In the genomic region with DNA sequence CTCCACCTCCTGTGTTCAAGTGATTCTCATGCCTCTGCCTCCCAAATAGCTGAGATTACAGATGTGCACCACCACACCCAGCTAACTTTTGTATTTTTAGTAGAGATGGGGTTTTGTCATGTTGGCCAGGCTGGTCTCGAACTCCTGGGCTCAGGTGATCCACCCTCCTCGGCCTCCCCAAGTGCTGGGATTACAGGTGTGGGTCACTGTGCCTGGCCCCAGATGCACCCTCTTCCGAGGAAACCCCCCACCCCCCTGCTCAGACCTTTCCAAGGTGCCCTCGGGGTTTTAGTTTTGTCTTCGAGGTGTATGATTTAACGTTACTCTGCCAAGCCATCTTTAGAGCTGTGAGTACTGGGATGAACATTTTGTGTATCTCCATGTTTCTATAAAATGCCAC, we compare ENCODE assay signal across 7 cellular contexts.
DNase-seq lines count a peak whose midpoint lies in the region; ATAC-seq and TF ChIP-seq lines count a peak whose summit lies in the region.
"Not testable (repeated sequence)": the region's sequence is repeated elsewhere in the genome, so short reads cannot be mapped to it uniquely, and the experiment has no call there.

No MANE protein-coding gene starts in this region.

- not testable (repeated sequence) for H3K27me3 Mint-ChIP-seq in activated CD4-positive, alpha-beta T cell treated with anti-CD3 and anti-CD28 coated beads, Interleukin-2, amount 10 ng/mL, durations not matched to agents 24 days and 14 days; activated naive CD8-positive, alpha-beta T cell treated with anti-CD3 and anti-CD28 coated beads for 36 hours; effector memory CD8-positive, alpha-beta T cell; stimulated activated naive CD8-positive, alpha-beta T cell treated with anti-CD3 and anti-CD28 coated beads, Interleukin-15, amount 100 ng/mL, for 72 hours

- H3K9ac ChIP-seq in IMR-90 (ENCODE audit: low read depth, low read length): not testable (repeated sequence)

- not testable (repeated sequence) for ATAC-seq in IMR-90 (ENCODE audit: low read depth); effector memory CD8-positive, alpha-beta T cell (replicated peaks); right lobe of liver; stimulated activated naive CD8-positive, alpha-beta T cell treated with anti-CD3 and anti-CD28 coated beads, Interleukin-15, amount 100 ng/mL, for 72 hours

- peaks cover 18 to 66% of the 10 kb centered on the region in 2 experiments for H3K79me1 ChIP-seq in IMR-90 (ENCODE audit: low read depth in 1 of 2, low read length in 2 of 2)

- not testable (repeated sequence) for H3K36me3 Mint-ChIP-seq in activated CD4-positive, alpha-beta T cell treated with anti-CD3 and anti-CD28 coated beads, Interleukin-2, amount 10 ng/mL, durations not matched to agents 24 days and 14 days (ENCODE audit: low read depth); activated naive CD8-positive, alpha-beta T cell treated with anti-CD3 and anti-CD28 coated beads for 36 hours
- H3K36me3 Mint-ChIP-seq in effector memory CD8-positive, alpha-beta T cell (ENCODE audit: insufficient read depth): peaks cover 29% of the 10 kb centered on the region

- H2AFZ ChIP-seq in IMR-90 (replicated peaks; ENCODE audit: low read length, poor library complexity); osteoblast (ENCODE audit: low read length): not testable (repeated sequence)

- not testable (repeated sequence) for DNase-seq in IMR-90; activated CD4-positive, alpha-beta T cell treated with anti-CD3 and anti-CD28 coated beads, Interleukin-2, amount 10 ng/mL, durations not matched to agents 24 days and 14 days; activated naive CD8-positive, alpha-beta T cell treated with anti-CD3 and anti-CD28 coated beads for 36 hours; effector memory CD8-positive, alpha-beta T cell; osteoblast (ENCODE audit: insufficient read length, low spot score, missing footprints); stimulated activated naive CD8-positive, alpha-beta T cell treated with anti-CD3 and anti-CD28 coated beads, Interleukin-15, amount 100 ng/mL, for 72 hours
- peak in 1 of 3 donors; percentile 41 for DNase-seq in right lobe of liver

- no CpG with 5 or more reads among the region's 6 CpGs for WGBS in IMR-90 (ENCODE audit: extremely low coverage in 2 of 2, insufficient read length in 1 of 2), 2 experiments
- WGBS in right lobe of liver (ENCODE audit: insufficient coverage, low coverage, low lambda C conversion rate, missing lambda C conversion rate): 100% methylated on average over 2 of the region's 6 CpGs

- not testable (repeated sequence) for BruUV-seq in IMR-90 (replicated peaks; lab: Mats Ljungman, UMichigan)

- not testable (repeated sequence) for H3K27me3 ChIP-seq in IMR-90 (ENCODE audit: control insufficient read depth, insufficient read depth, low read length); right lobe of liver; osteoblast (ENCODE audit: insufficient read depth, low read length)

- not testable (repeated sequence) for TF ChIP-seq RAD21 in IMR-90 (IDR thresholded peaks at IDR 0.05; ENCODE audit: low read length)

- H3K9me3 ChIP-seq in IMR-90 (ENCODE audit: control insufficient read depth, insufficient read depth, low read length); right lobe of liver; osteoblast (ENCODE audit: low read depth, low read length): not testable (repeated sequence)

- H2BK15ac ChIP-seq in IMR-90 (ENCODE audit: low read depth, low read length): not testable (repeated sequence)

- not testable (repeated sequence) for H3K4me3 Mint-ChIP-seq in activated CD4-positive, alpha-beta T cell treated with anti-CD3 and anti-CD28 coated beads, Interleukin-2, amount 10 ng/mL, durations not matched to agents 24 days and 14 days; activated naive CD8-positive, alpha-beta T cell treated with anti-CD3 and anti-CD28 coated beads for 36 hours
- H3K4me3 Mint-ChIP-seq in effector memory CD8-positive, alpha-beta T cell: peak overlapping the region; percentile 61 to 78
- H3K4me3 Mint-ChIP-seq in stimulated activated naive CD8-positive, alpha-beta T cell treated with anti-CD3 and anti-CD28 coated beads, Interleukin-15, amount 100 ng/mL, for 72 hours: peak overlapping the region; percentile 4 to 6

- peaks cover 18% of the 10 kb centered on the region for H3K79me2 ChIP-seq in osteoblast (ENCODE audit: insufficient read depth, low read length)

- not testable (repeated sequence) for H3K4me2 ChIP-seq in IMR-90 (ENCODE audit: low read depth, low read length); osteoblast (ENCODE audit: insufficient read depth, low read length)

- 0 out of 2 replicates have a peak overlapping the region, but pooled peaks have one; percentile 81 for H3K23ac ChIP-seq in IMR-90 (ENCODE audit: low read depth, low read length)

- H4K8ac ChIP-seq in IMR-90 (ENCODE audit: low read depth in 2 of 2, low read length in 2 of 2): peak overlapping the region in 1 of 2 experiments; percentile 11; a peak in 1 of 4 replicates

- not testable (repeated sequence) for H3K4me3 ChIP-seq in IMR-90 (ENCODE audit: insufficient read depth, low read depth, low read length); right lobe of liver; osteoblast (ENCODE audit: insufficient read depth, low read length)

- not testable (repeated sequence) for H3K14ac ChIP-seq in IMR-90 (replicated peaks; ENCODE audit: low read depth, low read length)

- not testable (repeated sequence) for TF ChIP-seq CTCF in IMR-90 (conservative IDR thresholded peaks at IDR 0.05; ENCODE audit: low read depth, low read length); right lobe of liver (IDR thresholded peaks at IDR 0.05); osteoblast (IDR thresholded peaks at IDR 0.05; ENCODE audit: extremely low read depth, low read depth, low read length)

- H3K56ac ChIP-seq in IMR-90 (ENCODE audit: extremely low read depth, insufficient read depth, low read length): not testable (repeated sequence)

- peak overlapping the region; percentile 90 for H3K4ac ChIP-seq in IMR-90 (ENCODE audit: low read depth, low read length)

- H4K20me1 ChIP-seq in IMR-90 (ENCODE audit: insufficient read depth, low read length); osteoblast (ENCODE audit: insufficient read depth, low read length): not testable (repeated sequence)

- in situ Hi-C loops in IMR-90 (cut with MboI; ENCODE audit: low sequenced_read_pairs): not testable (repeated sequence)

- H4K5ac ChIP-seq in IMR-90 (ENCODE audit: low read depth, low read length): not testable (repeated sequence)

- not testable (repeated sequence) for H4K91ac ChIP-seq in IMR-90 (ENCODE audit: insufficient read depth, low read depth, low read length)

- H3K36me3 ChIP-seq in IMR-90 (ENCODE audit: control insufficient read depth, insufficient read depth, low read length); right lobe of liver; osteoblast (ENCODE audit: insufficient read depth, low read length): not testable (repeated sequence)

- POLR2A ChIA-PET in IMR-90 (lab: Charles Lee; ENCODE audit: unreplicated experiment): interaction anchor here (1.1 kb wide), 1 partner anchor 11 kb away, joined by 4 read pairs; no protein-coding TSS in a partner anchor

- CTCF ChIA-PET in IMR-90 (lab: Yijun Ruan, JAX): interaction anchor here (0.9 kb wide), 1 partner anchor 57 kb away, joined by 3 read pairs; no protein-coding TSS in a partner anchor

- 0 out of 2 replicates have a peak overlapping the region, but pooled peaks have one; percentile 80 for H2BK20ac ChIP-seq in IMR-90 (ENCODE audit: low read depth, low read length)

- H3K9me3 Mint-ChIP-seq in activated CD4-positive, alpha-beta T cell treated with anti-CD3 and anti-CD28 coated beads, Interleukin-2, amount 10 ng/mL, durations not matched to agents 24 days and 14 days; activated naive CD8-positive, alpha-beta T cell treated with anti-CD3 and anti-CD28 coated beads for 36 hours; effector memory CD8-positive, alpha-beta T cell; stimulated activated naive CD8-positive, alpha-beta T cell treated with anti-CD3 and anti-CD28 coated beads, Interleukin-15, amount 100 ng/mL, for 72 hours: not testable (repeated sequence)

- not testable (repeated sequence) for H2BK5ac ChIP-seq in IMR-90 (ENCODE audit: low read depth, low read length, poor library complexity, severe bottlenecking)

- H3K4me1 ChIP-seq in IMR-90 (ENCODE audit: control insufficient read depth, insufficient read depth, low read length) (peaks cover 16% of the 10 kb centered on the region), right lobe of liver (peaks cover 0 to 18% (median 1%) of the 10 kb centered on the region in 4 donors), osteoblast (ENCODE audit: insufficient read depth, low read length) (peaks cover 27% of the 10 kb centered on the region)

- not testable (repeated sequence) for H3K27ac ChIP-seq in IMR-90 (ENCODE audit: insufficient read depth, low read length)
- H3K27ac ChIP-seq in right lobe of liver: peak overlapping the region in 2 of 3 donors; percentile 59 to 68
- H3K27ac ChIP-seq in osteoblast (ENCODE audit: low read depth, low read length): peak overlapping the region; percentile 99

- H3K9me1 ChIP-seq in IMR-90 (ENCODE audit: insufficient read depth, low read length): peaks cover 12% of the 10 kb centered on the region

- peak overlapping the region; percentile 31; the same call in 1 of the 2 replicates for H2BK120ac ChIP-seq in IMR-90 (ENCODE audit: low read depth, low read length)

- dilution Hi-C loops in IMR-90 (cut with HindIII; ENCODE audit: low sequenced_read_pairs, unreplicated experiment): not testable (repeated sequence)

- not testable (repeated sequence) for H3K18ac ChIP-seq in IMR-90 (ENCODE audit: low read depth, low read length)

- TF ChIP-seq POLR2A in IMR-90 (IDR thresholded peaks at IDR 0.05; ENCODE audit: low read depth, low read length); right lobe of liver (IDR thresholded peaks at IDR 0.05): not testable (repeated sequence)

- peak overlapping the region; percentile 23 for H2AK9ac ChIP-seq in IMR-90 (replicated peaks; ENCODE audit: low read depth, low read length, poor library complexity)

- intact Hi-C loops in IMR-90 (cut with micrococcal nuclease): loop anchor here (5.0 kb wide), 1 partner anchor 59 kb away; no protein-coding TSS in a partner anchor
- intact Hi-C loops in activated CD4-positive, alpha-beta T cell treated with anti-CD3 and anti-CD28 coated beads, Interleukin-2, amount 10 ng/mL, durations not matched to agents 24 days and 14 days (cut with micrococcal nuclease): loop anchor here (5.0 kb wide), 1 partner anchor 536 kb away; no protein-coding TSS in a partner anchor
- intact Hi-C loops in right lobe of liver (cut with DNase I): not testable (repeated sequence)

- peak overlapping the region; percentile 61 for H3K27ac Mint-ChIP-seq in activated CD4-positive, alpha-beta T cell treated with anti-CD3 and anti-CD28 coated beads, Interleukin-2, amount 10 ng/mL, durations not matched to agents 24 days and 14 days
- peak overlapping the region; percentile 54 for H3K27ac Mint-ChIP-seq in activated naive CD8-positive, alpha-beta T cell treated with anti-CD3 and anti-CD28 coated beads for 36 hours
- H3K27ac Mint-ChIP-seq in effector memory CD8-positive, alpha-beta T cell: peak overlapping the region; percentile 98 to 99
- peak overlapping the region; percentile 69 to 91 for H3K27ac Mint-ChIP-seq in stimulated activated naive CD8-positive, alpha-beta T cell treated with anti-CD3 and anti-CD28 coated beads, Interleukin-15, amount 100 ng/mL, for 72 hours

- H2AK5ac ChIP-seq in IMR-90 (ENCODE audit: low read depth, low read length): peak overlapping the region; percentile 39; the same call in 1 of the 2 replicates

- H3K4me1 Mint-ChIP-seq in activated CD4-positive, alpha-beta T cell treated with anti-CD3 and anti-CD28 coated beads, Interleukin-2, amount 10 ng/mL, durations not matched to agents 24 days and 14 days: peaks cover 46% of the 10 kb centered on the region
- H3K4me1 Mint-ChIP-seq in activated naive CD8-positive, alpha-beta T cell treated with anti-CD3 and anti-CD28 coated beads for 36 hours: peaks cover 40% of the 10 kb centered on the region
- peaks cover 43 to 54% of the 10 kb centered on the region in 2 donors for H3K4me1 Mint-ChIP-seq in effector memory CD8-positive, alpha-beta T cell (ENCODE audit: low read depth in 2 of 2)
- peaks cover 58% of the 10 kb centered on the region for H3K4me1 Mint-ChIP-seq in stimulated activated naive CD8-positive, alpha-beta T cell treated with anti-CD3 and anti-CD28 coated beads, Interleukin-15, amount 100 ng/mL, for 72 hours
